ENCODE assay signal across 1 cellular context in genomic region chr3:136750922-136751258, GRCh38.
TF ChIP-seq lines count a peak whose summit lies in the region.

No MANE protein-coding gene starts in this region.

TF ChIP-seq in GM12878, 131 proteins besides CTCF, POLR2A, EP300 and RAD21 (continued from another document):
- peak; percentile 32; the same call in 1 of the 2 replicates for TF ChIP-seq ZBTB40 (IDR thresholded peaks at IDR 0.05; ENCODE audit: borderline replicate concordance)
- no peak for TF ChIP-seq HSF1 (IDR thresholded peaks at IDR 0.05; ENCODE audit: low read depth, low read length)
- TF ChIP-seq E2F4 (IDR thresholded peaks at IDR 0.05; ENCODE audit: low read depth, low read length) = no peak
- 0 out of 2 replicates have a peak, but pooled peaks have one; percentile 18 for TF ChIP-seq RELB (IDR thresholded peaks at IDR 0.05; ENCODE audit: low read depth)
